In the genomic region with DNA sequence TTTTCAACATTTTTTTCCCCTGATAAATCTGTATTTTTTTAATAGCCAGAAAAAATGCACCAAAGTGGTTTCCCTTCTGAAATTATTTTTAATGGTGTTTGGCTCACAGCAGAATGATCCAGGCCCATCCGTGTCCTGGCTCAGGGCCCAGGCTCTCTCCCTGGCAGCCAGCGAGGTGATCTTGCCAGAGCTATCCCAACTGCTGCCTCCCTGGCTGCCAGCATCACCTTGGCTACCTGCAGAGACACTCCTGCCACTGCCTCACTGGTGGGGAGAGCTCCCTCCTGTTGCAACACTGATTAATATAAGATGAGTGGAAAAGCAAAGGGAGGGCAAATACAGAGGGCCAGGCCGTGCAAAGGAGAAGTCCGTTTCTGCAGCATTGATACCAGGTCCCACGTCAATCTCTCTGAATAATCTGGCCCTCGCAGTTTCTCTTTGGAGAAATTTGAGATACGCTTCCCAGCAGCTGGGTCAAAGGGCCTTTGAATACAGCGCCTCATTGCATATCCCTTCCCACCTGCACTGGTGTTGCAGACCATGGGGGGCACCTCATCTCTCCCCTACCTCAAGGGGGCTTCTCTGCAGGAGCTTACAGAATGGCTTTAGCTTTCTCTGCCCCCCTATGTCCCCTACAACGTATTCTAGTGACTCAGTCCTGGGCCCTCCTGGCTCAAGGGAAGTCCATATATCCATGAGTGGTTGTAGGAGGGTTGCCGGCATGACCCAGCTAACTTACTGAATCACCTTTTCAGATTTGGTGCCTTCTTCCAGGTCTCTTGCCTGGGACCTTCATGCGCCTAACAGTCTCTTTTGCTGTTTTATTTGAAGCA, we compare ENCODE assay signal across 8 cellular contexts. TPM values are rescaled to one million over a fixed set of nuclear protein-coding genes. Genes with fewer than 3 reads are reported as not detected.
DNase-seq lines count a peak whose midpoint lies in the region; ATAC-seq, FAIRE-seq and TF ChIP-seq lines count a peak whose summit lies in the region.

No MANE protein-coding gene starts in this region.

- no peak overlapping the region; the same call in 1 of the 2 replicates for H3K9ac ChIP-seq in IMR-90 (ENCODE audit: low read depth, low read length)

- peak overlapping the region; percentile 36; the same call in 1 of the 2 replicates for H2BK20ac ChIP-seq in IMR-90 (ENCODE audit: low read depth, low read length)

- WGBS in IMR-90 (ENCODE audit: extremely low coverage in 2 of 2, insufficient read length in 1 of 2), 2 experiments, result 65% methylated on average over 5 of the region's 11 CpGs; no CpG with 5 or more reads in 1 of the 2 experiments
- WGBS in thyroid gland, 2 donors, result 50 to 52% methylated on average over 11 of the region's 11 CpGs

- peak overlapping the region; percentile 39 for H2AFZ ChIP-seq in IMR-90 (replicated peaks; ENCODE audit: low read length, poor library complexity)

- no peak overlapping the region for H3K56ac ChIP-seq in IMR-90 (ENCODE audit: extremely low read depth, insufficient read depth, low read length)

- H3K36me3 ChIP-seq in IMR-90 (ENCODE audit: control insufficient read depth, insufficient read depth, low read length) (no peaks in the 10 kb centered on the region), thyroid gland (no peaks in the 10 kb centered on the region)

- H3K9me3 ChIP-seq in IMR-90 (ENCODE audit: control insufficient read depth, insufficient read depth, low read length) (no peaks in the 10 kb centered on the region), thyroid gland (no peaks in the 10 kb centered on the region)

- H3K27ac ChIP-seq in IMR-90 (ENCODE audit: insufficient read depth, low read length) (peak overlapping the region; percentile 68), thyroid gland (peak overlapping the region; percentile 85 to 96 (median 92))

- H3K18ac ChIP-seq in IMR-90 (ENCODE audit: low read depth, low read length), result peak overlapping the region; percentile 39

- peak overlapping the region; percentile 36 for H4K5ac ChIP-seq in IMR-90 (ENCODE audit: low read depth, low read length)

- no TSS peak for BruUV-seq in IMR-90 (replicated peaks; lab: Mats Ljungman, UMichigan)

- no peak overlapping the region for H3K4me3 Mint-ChIP-seq in endothelial cell (ENCODE audit: unreplicated experiment)

- no peak overlapping the region for H3K4me3 ChIP-seq in IMR-90 (ENCODE audit: insufficient read depth, low read depth, low read length)
- H3K4me3 ChIP-seq in WI38 (ENCODE audit: low read depth, low read length), result peak overlapping the region; percentile 19; the same call in 1 of the 2 replicates
- H3K4me3 ChIP-seq in thyroid gland (replicated peaks in 1 of 3), result no peak overlapping the region

- FAIRE-seq in H54 (lab: Jason Lieb, UNC), result no peak

- peak overlapping the region; percentile 72 for H3K4ac ChIP-seq in IMR-90 (ENCODE audit: low read depth, low read length)

- in situ Hi-C loops in IMR-90 (cut with MboI; ENCODE audit: low sequenced_read_pairs), result no loop called here

- no peak overlapping the region for H3K27ac Mint-ChIP-seq in endothelial cell (ENCODE audit: unreplicated experiment)

- intact Hi-C loops in IMR-90 (cut with micrococcal nuclease) (no loop called here), thyroid gland (cut with DNase I) (no loop called here)

- CTCF ChIA-PET in IMR-90 (lab: Yijun Ruan, JAX), result interaction anchor here (1.4 kb wide), 1 partner anchor 29 kb away, joined by 4 read pairs; no protein-coding TSS in a partner anchor

- peak overlapping the region in 1 of 2 experiments; percentile 22; a peak in 1 of 4 replicates for H4K8ac ChIP-seq in IMR-90 (ENCODE audit: low read depth in 2 of 2, low read length in 2 of 2)

- H3K36me3 Mint-ChIP-seq in endothelial cell (ENCODE audit: low read depth, unreplicated experiment), result no peaks in the 10 kb centered on the region

- ATAC-seq in IMR-90 (ENCODE audit: low read depth), result peak; percentile 13
- ATAC-seq in HG03442 (IDR thresholded peaks at IDR 0.05; ENCODE audit: unreplicated experiment), result no peak

- H4K91ac ChIP-seq in IMR-90 (ENCODE audit: insufficient read depth, low read depth, low read length), result peak overlapping the region; percentile 58; the same call in 1 of the 2 replicates

- no peak for TF ChIP-seq POLR2A in IMR-90 (IDR thresholded peaks at IDR 0.05; ENCODE audit: low read depth, low read length)
- TF ChIP-seq POLR2A in thyroid gland (IDR thresholded peaks at IDR 0.05), result peak in 1 of 2 donors; percentile 49
- TF ChIP-seq POLR2A in H54 (IDR thresholded peaks at IDR 0.05; ENCODE audit: low read depth, low read length), result no peak

- H3K79me1 ChIP-seq in IMR-90 (ENCODE audit: low read depth in 1 of 2, low read length in 2 of 2), result peaks cover 0 to 24% of the 10 kb centered on the region in 2 experiments; a peak in 3 of 4 replicates

- dilution Hi-C loops in IMR-90 (cut with HindIII; ENCODE audit: low sequenced_read_pairs, unreplicated experiment), result no loop called here

- H3K9me1 ChIP-seq in IMR-90 (ENCODE audit: insufficient read depth, low read length), result peaks cover 14% of the 10 kb centered on the region

- H3K27me3 Mint-ChIP-seq in endothelial cell (ENCODE audit: unreplicated experiment), result no peaks in the 10 kb centered on the region

- peak; percentile 34 for DNase-seq in IMR-90
- DNase-seq in iPS-NIHi7 (ENCODE audit: extremely low spot score), result peak; percentile 16
- peak; percentile 95 to 98 for DNase-seq in thyroid gland
- no peak for DNase-seq in GOT3 (lab: John Stamatoyannopoulos, UW)
- DNase-seq in H54 (ENCODE audit: insufficient read length, low spot score), result no peak
- no peak for DNase-seq in endothelial cell (ENCODE audit: low spot score)

- H3K14ac ChIP-seq in IMR-90 (replicated peaks; ENCODE audit: low read depth, low read length), result no peak overlapping the region

- H3K4me1 ChIP-seq in IMR-90 (ENCODE audit: control insufficient read depth, insufficient read depth, low read length) (peaks cover 14% of the 10 kb centered on the region), thyroid gland (peaks cover 25 to 41% of the 10 kb centered on the region in 2 donors)

- H2AK9ac ChIP-seq in IMR-90 (replicated peaks; ENCODE audit: low read depth, low read length, poor library complexity), result peak overlapping the region; percentile 25

- peak overlapping the region; percentile 27; the same call in 1 of the 2 replicates for H3K23ac ChIP-seq in IMR-90 (ENCODE audit: low read depth, low read length)

- TF ChIP-seq CTCF in IMR-90 (conservative IDR thresholded peaks at IDR 0.05; ENCODE audit: low read depth, low read length) (no peak), WI38 (IDR thresholded peaks at IDR 0.05; ENCODE audit: low read depth, low read length) (no peak), thyroid gland (IDR thresholded peaks at IDR 0.05) (no peak), endothelial cell (IDR thresholded peaks at IDR 0.05; ENCODE audit: unreplicated experiment) (no peak)

- H2BK5ac ChIP-seq in IMR-90 (ENCODE audit: low read depth, low read length, poor library complexity, severe bottlenecking), result peak overlapping the region; percentile 63

- no peak for TF ChIP-seq RAD21 in IMR-90 (IDR thresholded peaks at IDR 0.05; ENCODE audit: low read length)

- H3K9me3 Mint-ChIP-seq in endothelial cell (ENCODE audit: unreplicated experiment), result no peaks in the 10 kb centered on the region

- peak overlapping the region; percentile 72 for H2AK5ac ChIP-seq in IMR-90 (ENCODE audit: low read depth, low read length)

- H3K4me2 ChIP-seq in IMR-90 (ENCODE audit: low read depth, low read length), result peak overlapping the region; percentile 73

- POLR2A ChIA-PET in IMR-90 (lab: Charles Lee; ENCODE audit: unreplicated experiment), result interaction anchor here (0.5 to 1.1 kb wide), 4 partner anchors 13 to 600 kb away, joined by 3 to 9 read pairs (median 6); a partner anchor contains a TSS

- peak overlapping the region; percentile 6; the same call in 1 of the 3 replicates for H2BK15ac ChIP-seq in IMR-90 (ENCODE audit: low read depth, low read length)

- peaks cover 7% of the 10 kb centered on the region for H3K4me1 Mint-ChIP-seq in endothelial cell (ENCODE audit: unreplicated experiment)

- peaks cover 8% of the 10 kb centered on the region; the same call in 1 of the 2 replicates for H4K20me1 ChIP-seq in IMR-90 (ENCODE audit: insufficient read depth, low read length)

- H2BK120ac ChIP-seq in IMR-90 (ENCODE audit: low read depth, low read length), result peak overlapping the region; percentile 81

- H3K27me3 ChIP-seq in IMR-90 (ENCODE audit: control insufficient read depth, insufficient read depth, low read length), result no peaks in the 10 kb centered on the region
- no peaks in the 10 kb centered on the region for H3K27me3 ChIP-seq in thyroid gland

TF ChIP-seq in IMR-90, 13 proteins besides CTCF, POLR2A, EP300 and RAD21 (continues in another document):
- TF ChIP-seq BHLHE40 (IDR thresholded peaks at IDR 0.05; ENCODE audit: low read depth, low read length), result no peak
- TF ChIP-seq, protein P1, sequence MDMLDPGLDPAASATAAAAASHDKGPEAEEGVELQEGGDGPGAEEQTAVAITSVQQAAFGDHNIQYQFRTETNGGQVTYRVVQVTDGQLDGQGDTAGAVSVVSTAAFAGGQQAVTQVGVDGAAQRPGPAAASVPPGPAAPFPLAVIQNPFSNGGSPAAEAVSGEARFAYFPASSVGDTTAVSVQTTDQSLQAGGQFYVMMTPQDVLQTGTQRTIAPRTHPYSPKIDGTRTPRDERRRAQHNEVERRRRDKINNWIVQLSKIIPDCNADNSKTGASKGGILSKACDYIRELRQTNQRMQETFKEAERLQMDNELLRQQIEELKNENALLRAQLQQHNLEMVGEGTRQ (IDR thresholded peaks at IDR 0.05; ENCODE audit: low read depth, low read length), result no peak
- no peak for TF ChIP-seq SMC3 (IDR thresholded peaks at IDR 0.05; ENCODE audit: low read depth, low read length)
- no peak for TF ChIP-seq MAFK (IDR thresholded peaks at IDR 0.05; ENCODE audit: low read depth, low read length)
- no peak for TF ChIP-seq RCOR1 (IDR thresholded peaks at IDR 0.05; ENCODE audit: insufficient replicate concordance, low read length)
- TF ChIP-seq RFX5 (IDR thresholded peaks at IDR 0.05; ENCODE audit: low read depth, low read length), result no peak
- TF ChIP-seq NFE2L2 (IDR thresholded peaks at IDR 0.05; ENCODE audit: low read depth, low read length), result no peak
- TF ChIP-seq CEBPB (IDR thresholded peaks at IDR 0.05; ENCODE audit: low read depth, low read length), result no peak
- TF ChIP-seq MXI1 (IDR thresholded peaks at IDR 0.05; ENCODE audit: borderline replicate concordance, low read depth, low read length), result no peak

RNA-seq across cellular contexts. Expression of a gene that starts 12.8 kb away (rescaled TPM):
- total RNA-seq in IMR-90 (2012; rRNA removed), result 221 and 383 TPM in 2 replicates
- 258 and 269 TPM in 2 replicates for polyA plus RNA-seq in IMR-90 (2012; rRNA removed)
- 105 and 120 TPM in 2 replicates for polyA plus RNA-seq in IMR-90 (2012; cell fraction: cytosol; rRNA removed)
- 20.5 and 87.7 TPM in 2 replicates for polyA plus RNA-seq in IMR-90 (2012; cell fraction: nucleus; rRNA removed; ENCODE audit: low replicate concordance)
- 100 to 1,000 TPM; 504 to 681 (median 560) TPM for total RNA-seq in thyroid gland
- total RNA-seq in endothelial cell (ENCODE audit: unreplicated experiment), result 142 TPM

RNA-seq across cellular contexts. Expression of a gene that starts 25.9 kb away (rescaled TPM):
- total RNA-seq in IMR-90 (2012; rRNA removed), result 1.9 and 2.0 TPM in 2 replicates
- polyA plus RNA-seq in IMR-90 (2012; rRNA removed), result 0.85 and 1.1 TPM in 2 replicates
- polyA plus RNA-seq in IMR-90 (2012; cell fraction: cytosol; rRNA removed), result 0.78 and 1.1 TPM in 2 replicates
- 0.57 and 1.1 TPM in 2 replicates for polyA plus RNA-seq in IMR-90 (2012; cell fraction: nucleus; rRNA removed; ENCODE audit: low replicate concordance)
- total RNA-seq in thyroid gland, result 1 to 10 TPM; 2.7 to 8.7 (median 4.2) TPM
- 3.5 TPM for total RNA-seq in endothelial cell (ENCODE audit: unreplicated experiment)

Comparison
In these comparisons a context has a peak if more than half of its experiments do, and no peak if none do; other contexts are left out.
1. DNase-seq: peak in IMR-90 (single experiment), iPS-NIHi7 (single experiment) and thyroid gland (2 of 2); none in GOT3 (single experiment), H54 (single experiment) and endothelial cell (single experiment).